8 cellular contexts compared by ENCODE assay signal in genomic region chr15:78640840-78641733, GRCh38. TPM values are rescaled to one million over a fixed set of nuclear protein-coding genes. Genes with fewer than 3 reads are reported as not detected.
DNase-seq lines count a peak whose midpoint lies in the region; ATAC-seq, FAIRE-seq and TF ChIP-seq lines count a peak whose summit lies in the region.

Gene CHRNB4, minus strand, starts transcription at chr15:78641210. Its CDS starts 77 bp downstream, at chr15:78641133.

- WGBS in A549 (ENCODE audit: missing lambda C conversion rate) = 29% methylated on average over 42 of the region's 65 CpGs

- no peaks in the 10 kb centered on the region for H3K4me1 Mint-ChIP-seq in astrocyte (ENCODE audit: low read depth, unreplicated experiment)

- H3K4me1 ChIP-seq in A549 = 0 out of 3 replicates have a peak, but pooled peaks cover 3% of the 10 kb centered on the region
- H3K4me1 ChIP-seq in HUES6 (ENCODE audit: control insufficient read depth, insufficient read depth, low read length) = peaks cover 14% of the 10 kb centered on the region
- peaks cover 7% of the 10 kb centered on the region for H3K4me1 ChIP-seq in astrocyte (ENCODE audit: insufficient read depth, low read length)
- peaks cover 17% of the 10 kb centered on the region for H3K4me1 ChIP-seq in stomach smooth muscle (ENCODE audit: control insufficient read depth, insufficient read depth, low read length)

- no peak within 1 kb of the TSS for H3K27ac Mint-ChIP-seq in astrocyte (ENCODE audit: unreplicated experiment)

- CTCF ChIA-PET in A549 (lab: Yijun Ruan, JAX) = interaction anchor here (1.9 to 15.4 kb wide), 5 partner anchors 10 to 110 kb away, joined by 10 to 224 read pairs (median 55); partner anchors contain the start of gene CHRNA3

- no peaks in the 10 kb centered on the region for H4K20me1 ChIP-seq in astrocyte (ENCODE audit: insufficient read depth, low read length)

- H3K27me3 Mint-ChIP-seq in astrocyte (ENCODE audit: low read depth, unreplicated experiment) = peaks cover 39% of the 10 kb centered on the region

- no peaks in the 10 kb centered on the region for H3K36me3 Mint-ChIP-seq in astrocyte (ENCODE audit: low read depth, unreplicated experiment)

- H3K36me3 ChIP-seq in HUES6 (ENCODE audit: control insufficient read depth, insufficient read depth, low read length) (no peaks in the 10 kb centered on the region), astrocyte (ENCODE audit: insufficient read depth, low read length) (no peaks in the 10 kb centered on the region), stomach smooth muscle (ENCODE audit: control insufficient read depth in 2 of 2, insufficient read depth in 2 of 2, low read length in 2 of 2) (no peaks in the 10 kb centered on the region)

- H2AFZ ChIP-seq in astrocyte (ENCODE audit: low read depth, low read length) = peak within 1 kb of the TSS; percentile 88

- peak within 1 kb of the TSS; percentile 67 for H3K4me3 Mint-ChIP-seq in astrocyte (ENCODE audit: unreplicated experiment)

- DNase-seq in A549 (ENCODE audit: low read depth in 1 of 2, low spot score in 1 of 2) = peak in 1 of 2 experiments; percentile 49
- DNase-seq in astrocyte (ENCODE audit: low read depth) = peak; percentile 18
- peak; percentile 90 for DNase-seq in islet precursor cell
- DNase-seq in cortex of kidney (lab: John Stamatoyannopoulos, UW) = no peak
- DNase-seq in medulla oblongata (ENCODE audit: extremely low spot score) = no peak
- DNase-seq in NCI-H2196 treated with DMSO at 0.1 percent for 48 hours (lab: John Stamatoyannopoulos, UW; ENCODE audit: unreplicated experiment) = no peak

- no peaks in the 10 kb centered on the region for H3K79me2 ChIP-seq in astrocyte (ENCODE audit: insufficient read depth, low read length)

- POLR2A ChIA-PET in A549 (lab: Yijun Ruan, JAX) = no interaction called here

- H3K9me3 ChIP-seq in A549 (no peaks in the 10 kb centered on the region), HUES6 (ENCODE audit: control insufficient read depth, insufficient read depth, low read depth, low read length) (no peaks in the 10 kb centered on the region), astrocyte (ENCODE audit: insufficient read depth, low read depth, low read length) (no peaks in the 10 kb centered on the region), stomach smooth muscle (ENCODE audit: control insufficient read depth in 2 of 2, low read length in 2 of 2) (no peaks in the 10 kb centered on the region)

- peak within 1 kb of the TSS; percentile 66 to 85; a peak in 5 of 6 replicates for H3K27ac ChIP-seq in A549
- H3K27ac ChIP-seq in HUES6 (ENCODE audit: low read depth, low read length) = no peak within 1 kb of the TSS
- no peak within 1 kb of the TSS for H3K27ac ChIP-seq in astrocyte (ENCODE audit: low read depth, low read length)
- no peak within 1 kb of the TSS for H3K27ac ChIP-seq in stomach smooth muscle (ENCODE audit: low read length)

- peak within 1 kb of the TSS; percentile 85 for H3K4me2 ChIP-seq in A549
- H3K4me2 ChIP-seq in astrocyte (ENCODE audit: low read length) = peak within 1 kb of the TSS; percentile 85

- TF ChIP-seq CTCF in A549 (IDR thresholded peaks at IDR 0.05) = no peak
- no peak for TF ChIP-seq CTCF in astrocyte (IDR thresholded peaks at IDR 0.05; ENCODE audit: insufficient read depth, low read depth, low read length)

- H3K27me3 ChIP-seq in HUES6 (ENCODE audit: control insufficient read depth, insufficient read depth, low read length) (peaks cover 25% of the 10 kb centered on the region), astrocyte (ENCODE audit: insufficient read depth, low read length) (peaks cover 3% of the 10 kb centered on the region), stomach smooth muscle (ENCODE audit: control insufficient read depth in 1 of 2, insufficient read depth in 2 of 2, low read length in 2 of 2) (peaks cover 0 to 4% of the 10 kb centered on the region in 2 donors)

- TF ChIP-seq EP300 in A549 (IDR thresholded peaks at IDR 0.05) = no peak

- FAIRE-seq in A549 (lab: Jason Lieb, UNC) = no peak
- no peak for FAIRE-seq in astrocyte (lab: Jason Lieb, UNC)

- ATAC-seq in A549 = peak; percentile 69 to 84

- H3K9ac ChIP-seq in HUES6 (ENCODE audit: low read length) (no peak within 1 kb of the TSS), astrocyte (ENCODE audit: low read length) (no peak within 1 kb of the TSS), stomach smooth muscle (ENCODE audit: low read length in 2 of 2) (peak within 1 kb of the TSS in 1 of 2 donors; percentile 22)

- TF ChIP-seq POLR2A in A549 (IDR thresholded peaks at IDR 0.05; ENCODE audit: low read length) = no peak

- no peak for TF ChIP-seq RAD21 in A549 (conservative IDR thresholded peaks at IDR 0.05 in 1 of 2, IDR thresholded peaks at IDR 0.05 in 1 of 2)

- H3K4me3 ChIP-seq in A549 (peak within 1 kb of the TSS; percentile 58), HUES6 (ENCODE audit: low read depth, low read length) (peak within 1 kb of the TSS; percentile 60), astrocyte (ENCODE audit: insufficient read depth, low read depth, low read length) (peak within 1 kb of the TSS; percentile 51), stomach smooth muscle (ENCODE audit: low read length in 2 of 2) (peak within 1 kb of the TSS; percentile 60 to 73)

- no peaks in the 10 kb centered on the region for H3K9me3 Mint-ChIP-seq in astrocyte (ENCODE audit: unreplicated experiment)

TF ChIP-seq in A549, 52 proteins besides CTCF, POLR2A, EP300 and RAD21:
- TF ChIP-seq MAX (IDR thresholded peaks at IDR 0.05) (peak; percentile 64), E2F6 (IDR thresholded peaks at IDR 0.05; ENCODE audit: borderline replicate concordance, low read depth) (peak; percentile 78), HDAC2 (IDR thresholded peaks at IDR 0.05) (no peak)

RNA-seq across cellular contexts. Expression of gene CHRNB4, which starts in this region (rescaled TPM):
- polyA plus RNA-seq in A549 (2011; rRNA removed) = 2.4 and 3.2 TPM in 2 replicates
- polyA plus RNA-seq in A549 (2012; cell fraction: cytosol; rRNA removed) = 0.73 TPM in 2 replicates
- 0.51 and 0.58 TPM in 2 replicates for polyA plus RNA-seq in A549 (2012; cell fraction: nucleus; rRNA removed)
- 0.45 to 0.69 TPM (median 0.53 TPM) in 3 replicates for polyA plus RNA-seq in A549 (2017; fragmentation: RNase III; extraction: RNeasy Plus Mini Kit Qiagen cat#74134 plus additional on column Dnase treatment)
- polyA minus RNA-seq in A549 (2011; rRNA and poly(A)+ RNA removed) = 1.8 and 3.2 TPM in 2 replicates
- not detected in 2 replicates for total RNA-seq in astrocyte

Comparison
In these comparisons a context has a peak if more than half of its experiments do, and no peak if none do; other contexts are left out.
1. Peak in DNase-seq, H3K4me3 ChIP-seq and H3K4me2 ChIP-seq in astrocyte; RNA of the gene not detected or under 1 TPM.
2. H3K27ac ChIP-seq: peak in A549 (2 of 2); none in HUES6 (single experiment), astrocyte (single experiment) and stomach smooth muscle (single experiment).
3. Peak in every context shown above with its lines, with median percentiles within 50 percentile points of each other: H3K4me3 ChIP-seq.